In the genomic region with DNA sequence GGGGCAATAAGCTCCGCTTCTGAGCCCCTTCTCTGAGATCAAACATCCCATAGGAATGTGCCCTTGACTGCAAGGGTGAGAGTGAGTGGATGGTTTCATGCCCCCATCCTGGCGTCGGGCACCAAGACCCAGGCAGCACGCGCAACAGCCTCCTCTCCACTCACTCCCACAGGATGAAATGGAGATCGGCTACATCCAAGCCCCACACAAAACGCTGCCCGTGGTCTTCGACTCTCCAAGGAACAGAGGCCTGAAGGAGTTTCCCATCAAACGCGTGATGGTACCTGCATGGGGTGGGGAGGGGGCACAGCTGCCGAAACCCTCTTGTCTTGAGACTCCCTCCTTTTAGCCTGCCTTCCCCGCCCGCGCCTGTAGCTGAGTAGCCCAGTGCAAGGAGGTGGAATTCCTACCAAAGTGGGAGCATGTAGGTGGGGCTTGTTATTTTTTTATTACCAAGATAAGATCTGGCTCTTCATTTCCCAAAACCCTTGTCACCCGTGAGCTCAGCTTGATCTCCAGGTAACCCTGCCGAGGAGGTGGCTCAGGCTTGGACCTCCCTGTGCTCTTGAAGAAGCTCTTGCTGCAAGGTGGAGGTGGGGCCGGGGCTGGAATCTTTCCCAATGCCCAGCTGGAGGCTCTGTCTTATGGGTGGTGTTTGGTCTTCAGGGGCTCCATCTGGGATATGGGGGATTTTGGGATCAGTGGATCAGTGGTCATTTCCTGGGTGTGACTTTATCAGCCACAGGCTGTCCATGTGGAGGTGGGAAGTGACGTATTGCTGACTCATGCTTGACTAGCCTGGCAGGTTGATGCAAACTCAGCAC, we compare ENCODE assay signal across 13 cellular contexts. TPM values are rescaled to one million over a fixed set of nuclear protein-coding genes. Genes with fewer than 3 reads are reported as not detected.
A peak's percentile ranks its signal among the peaks of the same experiment; 100 is the strongest.
DNase-seq lines count a peak whose midpoint lies in the region; ATAC-seq, FAIRE-seq and TF ChIP-seq lines count a peak whose summit lies in the region.
"Had no signal": no experiment of that assay in that cellular context is flagged by ENCODE, and none has a peak within 500 bp of the region (broad histone marks: within the 10 kb centered on the region; RNA-seq: fewer than 3 reads in every experiment).

No MANE protein-coding gene starts in this region.

- H2BK12ac ChIP-seq in mesenchymal stem cell (ENCODE audit: low read length in 2 of 2) = no peak overlapping the region

- ATAC-seq in HG02884 (IDR thresholded peaks at IDR 0.05; ENCODE audit: unreplicated experiment) = no peak
- ATAC-seq: activated CD4-positive, alpha-beta T cell treated with anti-CD3 and anti-CD28 coated beads for 36 hours; left lobe of liver had no signal

- no peak overlapping the region for H4K91ac ChIP-seq in mesenchymal stem cell (ENCODE audit: low read length)

- H3K4me1 ChIP-seq in BLaER1 treated with 17β-estradiol and CSF1 and Interleukin-3, amounts not matched to agents 10 nM and 100 nM = peaks cover 12 to 51% (median 39%) of the 10 kb centered on the region in 10 experiments
- H3K4me1 ChIP-seq in mesenchymal stem cell (ENCODE audit: control insufficient read depth, insufficient read depth, low read depth, low read length) = peaks cover 5% of the 10 kb centered on the region

- no peak overlapping the region for H2AK5ac ChIP-seq in mesenchymal stem cell (ENCODE audit: low read length, severe bottlenecking)

- no peak for FAIRE-seq in HTR-8/SVneo (lab: Jason Lieb, UNC)
- FAIRE-seq: G401.6 had no signal

- no peak overlapping the region for H3K14ac ChIP-seq in mesenchymal stem cell (ENCODE audit: low read length in 2 of 2)

- peaks cover 9 to 34% (median 17%) of the 10 kb centered on the region in 11 experiments; a peak in 21 of 22 replicates for H3K9me3 ChIP-seq in BLaER1 treated with 17β-estradiol and CSF1 and Interleukin-3, amounts not matched to agents 10 nM and 100 nM (replicated peaks in 1 of 11)
- no peaks in the 10 kb centered on the region for H3K9me3 ChIP-seq in mesenchymal stem cell (ENCODE audit: control insufficient read depth, low read length)

- H2BK120ac ChIP-seq in mesenchymal stem cell (ENCODE audit: low read depth, low read length) = no peak overlapping the region

- H2AFZ ChIP-seq in mesenchymal stem cell (ENCODE audit: low read depth, low read length) = no peak overlapping the region

- DNase-seq in HTR-8/SVneo (ENCODE audit: insufficient read length, low spot score) (peak; percentile 35), cardiac fibroblast (ENCODE audit: low read depth in 2 of 2) (peak; percentile 22 to 79), mesenchymal stem cell (peak; percentile 2), NOMO-1 (lab: John Stamatoyannopoulos, UW; ENCODE audit: unreplicated experiment in 2 of 2) (no peak), NCI-H345 (lab: John Stamatoyannopoulos, UW) (no peak)
- DNase-seq in stimulated activated CD4-positive, alpha-beta T cell treated with anti-CD3 and anti-CD28 coated beads, Interleukin-4, amount 100 ng/mL, for 4 hours = no peak
- DNase-seq: activated CD4-positive, alpha-beta T cell treated with anti-CD3 and anti-CD28 coated beads for 36 hours; NCI-H146; nephron progenitor cell had no signal

- no peaks in the 10 kb centered on the region; a peak in 1 of 22 replicates for H4K20me1 ChIP-seq in BLaER1 treated with 17β-estradiol and CSF1 and Interleukin-3, amounts not matched to agents 10 nM and 100 nM

- no peak overlapping the region for H3K4ac ChIP-seq in mesenchymal stem cell (ENCODE audit: low read depth in 1 of 2, low read length in 2 of 2)

- no peak overlapping the region for H3K23ac ChIP-seq in mesenchymal stem cell (ENCODE audit: low read length in 2 of 2)

- no peak overlapping the region for H2BK15ac ChIP-seq in mesenchymal stem cell (ENCODE audit: low read depth, poor library complexity, severe bottlenecking)

- 84% methylated on average over 16 of the region's 19 CpGs for WGBS in mesenchymal stem cell

- H3K9ac ChIP-seq in BLaER1 treated with 17β-estradiol and CSF1 and Interleukin-3, amounts not matched to agents 10 nM and 100 nM = peak overlapping the region in 1 of 11 experiments; percentile 60; a peak in 2 of 22 replicates
- no peak overlapping the region for H3K9ac ChIP-seq in mesenchymal stem cell (ENCODE audit: low read length)

- peak overlapping the region; percentile 14 to 77 (median 66); a peak in 21 of 22 replicates for H3K4me2 ChIP-seq in BLaER1 treated with 17β-estradiol and CSF1 and Interleukin-3, amounts not matched to agents 10 nM and 100 nM
- no peak overlapping the region for H3K4me2 ChIP-seq in mesenchymal stem cell (ENCODE audit: low read length, poor library complexity, severe bottlenecking)

- H3K18ac ChIP-seq in mesenchymal stem cell (ENCODE audit: low read depth in 1 of 2, low read length in 2 of 2) = no peak overlapping the region

- H3K4me3 ChIP-seq in BLaER1 treated with 17β-estradiol and CSF1 and Interleukin-3, amounts not matched to agents 10 nM and 100 nM = no peak overlapping the region
- H3K4me3 ChIP-seq in cardiac fibroblast (replicated peaks in 1 of 2; ENCODE audit: low read depth in 2 of 2, low read length in 2 of 2) (no peak overlapping the region), mesenchymal stem cell (ENCODE audit: insufficient read depth in 1 of 2, low read depth in 1 of 2, low read length in 2 of 2) (no peak overlapping the region)

- no peak overlapping the region for H2BK5ac ChIP-seq in mesenchymal stem cell (ENCODE audit: low read depth, low read length, poor library complexity, severe bottlenecking)

- H3K27ac ChIP-seq in BLaER1 treated with 17β-estradiol and CSF1 and Interleukin-3, amounts not matched to agents 10 nM and 100 nM = peak overlapping the region in 4 of 11 experiments; percentile 25 to 75 (median 50); a peak in 7 of 22 replicates
- no peak overlapping the region for H3K27ac ChIP-seq in mesenchymal stem cell (ENCODE audit: low read length, poor library complexity, severe bottlenecking)

- H3K36me3 ChIP-seq in BLaER1 treated with 17β-estradiol and CSF1 and Interleukin-3, amounts not matched to agents 10 nM and 100 nM = no peaks in the 10 kb centered on the region
- no peaks in the 10 kb centered on the region for H3K36me3 ChIP-seq in mesenchymal stem cell (ENCODE audit: control insufficient read depth in 1 of 2, insufficient read depth in 2 of 2, low read depth in 1 of 2, low read length in 2 of 2)

- H4K8ac ChIP-seq in mesenchymal stem cell (ENCODE audit: low read length) = no peak overlapping the region

- no peak for TF ChIP-seq CTCF in cardiac fibroblast (IDR thresholded peaks at IDR 0.05; ENCODE audit: low read depth, low read length)

- no peaks in the 10 kb centered on the region for H3K27me3 ChIP-seq in BLaER1 treated with 17β-estradiol and CSF1 and Interleukin-3, amounts not matched to agents 10 nM and 100 nM
- peaks cover 13 to 45% of the 10 kb centered on the region in 2 experiments for H3K27me3 ChIP-seq in mesenchymal stem cell (ENCODE audit: control insufficient read depth in 1 of 2, insufficient read depth in 1 of 2, low read length in 2 of 2)

- H3K79me1 ChIP-seq in mesenchymal stem cell (replicated peaks; ENCODE audit: low read length, poor library complexity, severe bottlenecking) = no peaks in the 10 kb centered on the region

RNA-seq across cellular contexts. Expression of a gene that starts 24.0 kb away (rescaled TPM):
- polyA plus RNA-seq in mesenchymal stem cell (2013, experiment 1 of 2) = not detected
- not detected for polyA plus RNA-seq in mesenchymal stem cell (2013, experiment 2 of 2)

RNA-seq across cellular contexts. Expression of a gene that starts 40.0 kb away (rescaled TPM):
- polyA plus RNA-seq in mesenchymal stem cell (2013, experiment 1 of 2) = not detected
- polyA plus RNA-seq in mesenchymal stem cell (2013, experiment 2 of 2) = not detected

Comparison
In these comparisons a context has a peak if more than half of its experiments do, and no peak if none do; other contexts are left out.
1. DNase-seq: peak in HTR-8/SVneo (single experiment), cardiac fibroblast (2 of 2) and mesenchymal stem cell (single experiment); none in NOMO-1 (0 of 2), stimulated activated CD4-positive, alpha-beta T cell treated with anti-CD3 and anti-CD28 coated beads, Interleukin-4, amount 100 ng/mL, for 4 hours (0 of 2) and NCI-H345 (single experiment).